ENCODE assay signal across 13 cellular contexts in the genomic region with DNA sequence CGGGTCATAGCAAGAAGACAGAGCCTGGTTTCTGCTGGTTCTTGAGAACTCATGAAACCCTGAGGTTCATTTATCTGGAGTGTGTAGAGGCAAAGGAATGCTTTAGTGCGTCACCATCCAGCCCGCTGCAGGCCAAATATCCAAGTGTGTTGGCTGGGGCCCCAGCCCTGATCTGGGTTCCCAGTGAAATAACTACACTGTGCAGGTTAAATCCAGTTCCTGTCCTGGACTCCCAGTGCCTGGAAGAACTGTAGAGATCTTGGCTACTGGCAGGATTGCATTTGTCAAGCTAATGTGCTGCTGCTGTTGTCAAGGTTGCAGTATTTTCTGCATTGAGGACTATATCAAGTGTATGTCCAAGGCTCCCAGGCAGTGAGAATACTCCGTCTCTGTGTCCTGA.
DNase-seq lines count a peak whose midpoint lies in the region; ATAC-seq and TF ChIP-seq lines count a peak whose summit lies in the region.
"Had no signal": no experiment of that assay in that cellular context is flagged by ENCODE, and none has a peak within 500 bp of the region (broad histone marks: within the 10 kb centered on the region; RNA-seq: fewer than 3 reads in every experiment).

No MANE protein-coding gene starts in this region.

- H3K27ac ChIP-seq in esophagus muscularis mucosa (replicated peaks in 1 of 4) (peak overlapping the region; percentile 81 to 85 (median 84)), left lung (peak overlapping the region in 1 of 2 donors; percentile 4), stomach (peak overlapping the region in 3 of 5 donors; percentile 59 to 83 (median 72))
- H3K27ac ChIP-seq: spleen had no signal

- WGBS in esophagus muscularis mucosa, result 40% methylated on average over 4 of the region's 4 CpGs
- WGBS in stomach, 5 donors, result 47 to 76% (median 67%) methylated on average over 4 of the region's 4 CpGs

- H3K4me1 ChIP-seq in esophagus muscularis mucosa (peaks cover 43 to 56% (median 50%) of the 10 kb centered on the region in 4 donors), left lung (no peaks in the 10 kb centered on the region), stomach (peaks cover 0 to 24% (median 14%) of the 10 kb centered on the region in 4 donors)
- H3K4me1 ChIP-seq: spleen had no signal

- intact Hi-C loops in esophagus muscularis mucosa (cut with DNase I) (no loop called here), left lung (cut with DNase I) (no loop called here), stomach (cut with DNase I; ENCODE audit: low total_unique reads) (no loop called here)

- H3K27me3 ChIP-seq in MG63 (no peaks in the 10 kb centered on the region), esophagus muscularis mucosa (no peaks in the 10 kb centered on the region), left lung (no peaks in the 10 kb centered on the region), stomach (no peaks in the 10 kb centered on the region)
- H3K27me3 ChIP-seq: spleen had no signal

- TF ChIP-seq CTCF in esophagus muscularis mucosa (IDR thresholded peaks at IDR 0.05) (no peak), left lung (IDR thresholded peaks at IDR 0.05) (no peak), stomach (IDR thresholded peaks at IDR 0.05) (no peak)

- TF ChIP-seq EP300 in esophagus muscularis mucosa (IDR thresholded peaks at IDR 0.05) (peak; percentile 15), stomach (IDR thresholded peaks at IDR 0.05) (peak; percentile 56)

- H3K9me3 ChIP-seq in MG63 (no peaks in the 10 kb centered on the region), esophagus muscularis mucosa (no peaks in the 10 kb centered on the region), left lung (no peaks in the 10 kb centered on the region), stomach (no peaks in the 10 kb centered on the region)
- H3K9me3 ChIP-seq: spleen had no signal

- H3K4me3 ChIP-seq in MG63 (no peak overlapping the region), esophagus muscularis mucosa (no peak overlapping the region), left lung (no peak overlapping the region), stomach (no peak overlapping the region)
- H3K4me3 ChIP-seq: spleen had no signal

- DNase-seq in MG63 (peak; percentile 82), esophagus muscularis mucosa (ENCODE audit: extremely low spot score) (no peak), left lung (peak in 1 of 2 donors; percentile 54), stomach (no peak), NCI-H82 treated with DMSO at 0.1 percent for 48 hours (lab: John Stamatoyannopoulos, UW; ENCODE audit: unreplicated experiment) (no peak), HT-29 (ENCODE audit: low spot score) (no peak)
- DNase-seq: activated CD4-positive, alpha-beta T cell treated with anti-CD3 and anti-CD28 coated beads, Interleukin-2, amount 50 U/mL, for 4 hours; activated gamma-delta T cell treated with Interleukin-2 at 50 U/mL for 16 hours; effector CD4-positive, alpha-beta T cell; spleen; T-helper 1 cell had no signal

- ATAC-seq in left lung (peak; percentile 85), GM19035 (IDR thresholded peaks at IDR 0.05; ENCODE audit: unreplicated experiment) (no peak), GM21528 (IDR thresholded peaks at IDR 0.05; ENCODE audit: low FRiP score, unreplicated experiment) (no peak)

- H3K36me3 ChIP-seq in MG63 (no peaks in the 10 kb centered on the region), esophagus muscularis mucosa (no peaks in the 10 kb centered on the region), left lung (no peaks in the 10 kb centered on the region), stomach (no peaks in the 10 kb centered on the region)
- H3K36me3 ChIP-seq: spleen had no signal

- TF ChIP-seq POLR2A in esophagus muscularis mucosa (IDR thresholded peaks at IDR 0.05; ENCODE audit: low read depth) (no peak), stomach (IDR thresholded peaks at IDR 0.05) (no peak)
